ENCODE assay signal across 8 cellular contexts in the genomic region with DNA sequence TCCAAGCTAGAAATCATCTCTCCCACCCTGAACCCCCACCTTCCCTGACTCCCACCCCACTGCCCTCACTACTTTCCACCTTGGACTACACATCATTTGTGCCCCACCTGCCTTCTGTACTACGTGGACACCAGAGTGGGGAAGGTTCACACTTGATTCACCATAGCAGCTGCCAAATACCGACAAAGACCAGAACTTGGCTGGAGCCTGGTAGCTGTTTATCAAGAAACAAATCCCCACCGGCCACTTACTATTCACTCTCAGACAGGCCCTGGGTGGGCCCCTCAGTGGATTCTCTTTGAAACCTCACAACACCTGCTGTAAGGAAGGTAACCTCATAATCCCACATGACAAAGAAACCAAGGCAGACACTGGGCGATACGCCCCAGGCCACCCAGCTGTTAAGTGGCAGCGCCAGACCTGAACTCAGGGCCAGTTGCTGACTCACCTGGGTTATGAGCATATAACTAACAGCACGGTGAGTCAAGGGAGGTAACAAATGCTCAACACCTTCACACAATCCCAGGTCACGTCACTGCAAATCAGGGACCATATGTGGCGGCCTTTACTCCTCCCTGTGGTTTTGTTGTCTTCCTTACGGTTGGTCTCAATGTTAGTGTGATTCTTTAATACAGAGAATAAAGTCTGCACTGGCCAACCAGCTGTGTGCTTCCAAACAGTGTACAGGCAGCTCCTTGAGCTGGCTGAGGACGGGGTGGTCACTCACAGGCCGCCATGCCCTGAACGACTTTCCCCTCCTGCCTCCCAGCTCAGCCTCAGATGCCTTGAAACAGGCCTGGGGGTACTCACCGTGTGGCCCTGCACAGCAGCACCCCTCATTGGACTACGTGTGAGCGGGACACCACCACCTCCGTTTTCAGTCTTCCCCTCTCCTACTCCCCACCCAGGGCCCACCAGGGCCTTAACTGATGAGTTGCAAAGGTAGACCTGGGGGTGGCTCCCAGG. TPM values are rescaled to one million over a fixed set of nuclear protein-coding genes. Genes with fewer than 3 reads are reported as not detected.
A peak's percentile ranks its signal among the peaks of the same experiment; 100 is the strongest.
DNase-seq lines count a peak whose midpoint lies in the region; ATAC-seq and TF ChIP-seq lines count a peak whose summit lies in the region.

No MANE protein-coding gene starts in this region.

- H3K4me1 Mint-ChIP-seq in CD4-positive, alpha-beta T cell (ENCODE audit: low read depth): peaks cover 100% of the 10 kb centered on the region
- peaks cover 90% of the 10 kb centered on the region for H3K4me1 Mint-ChIP-seq in T-helper 1 cell treated with Interleukin-12 subunit alpha and Interleukin-12 subunit beta and Interleukin-4 antibody, amounts not matched to agents 30 μg/mL and 1 μg/mL, for 36 hours (ENCODE audit: low read depth)
- peaks cover 80% of the 10 kb centered on the region for H3K4me1 Mint-ChIP-seq in nephron progenitor cell

- no peak for TF ChIP-seq CTCF in CD4-positive, alpha-beta T cell (IDR thresholded peaks at IDR 0.05)
- TF ChIP-seq CTCF in choroid plexus epithelial cell (conservative IDR thresholded peaks at IDR 0.05; ENCODE audit: low read depth, low read length): no peak
- TF ChIP-seq CTCF in nephron progenitor cell (IDR thresholded peaks at IDR 0.05): no peak

- intact Hi-C loops in CD4-positive, alpha-beta T cell (cut with DNase I, micrococcal nuclease): no loop called here
- intact Hi-C loops in posterior vena cava (cut with DNase I): no loop called here

- CTCF ChIA-PET in CD4-positive, alpha-beta T cell (lab: Charles Lee): interaction anchor here (1.0 to 1.7 kb wide), 3 partner anchors 11 to 90 kb away, joined by 3 to 5 read pairs (median 3); no protein-coding TSS in a partner anchor
- CTCF ChIA-PET in HEK293T (lab: Yijun Ruan, JAX): no interaction called here

- peak in 5 of 10 experiments; percentile 24 to 56 (median 44) for DNase-seq in CD4-positive, alpha-beta T cell
- peak; percentile 52 for DNase-seq in choroid plexus epithelial cell (ENCODE audit: low read depth)
- DNase-seq in nephron progenitor cell: no peak
- DNase-seq in HEK293T (ENCODE audit: extremely low spot score): no peak
- DNase-seq in posterior vena cava (ENCODE audit: low spot score): no peak
- no peak for DNase-seq in AG08396 (ENCODE audit: low spot score)
- no peak for DNase-seq in AG08395 (ENCODE audit: low spot score)

- H3K27me3 Mint-ChIP-seq in CD4-positive, alpha-beta T cell: no peaks in the 10 kb centered on the region
- H3K27me3 Mint-ChIP-seq in T-helper 1 cell treated with Interleukin-12 subunit alpha and Interleukin-12 subunit beta and Interleukin-4 antibody, amounts not matched to agents 30 μg/mL and 1 μg/mL, for 36 hours (ENCODE audit: low read depth): no peaks in the 10 kb centered on the region
- no peaks in the 10 kb centered on the region for H3K27me3 Mint-ChIP-seq in nephron progenitor cell (ENCODE audit: low read depth, poor library complexity)

- H3K4me3 Mint-ChIP-seq in CD4-positive, alpha-beta T cell: peak overlapping the region; percentile 71
- peak overlapping the region; percentile 63 for H3K4me3 Mint-ChIP-seq in T-helper 1 cell treated with Interleukin-12 subunit alpha and Interleukin-12 subunit beta and Interleukin-4 antibody, amounts not matched to agents 30 μg/mL and 1 μg/mL, for 36 hours
- no peak overlapping the region for H3K4me3 Mint-ChIP-seq in nephron progenitor cell

- no peaks in the 10 kb centered on the region for H3K27me3 ChIP-seq in CD4-positive, alpha-beta T cell (ENCODE audit: control insufficient read depth, insufficient read depth, low read length)

- no peaks in the 10 kb centered on the region for H3K9me3 ChIP-seq in CD4-positive, alpha-beta T cell (ENCODE audit: control insufficient read depth, low read length)

- ATAC-seq in CD4-positive, alpha-beta T cell (ENCODE audit: poor library complexity): peak; percentile 68

- H3K27ac Mint-ChIP-seq in CD4-positive, alpha-beta T cell: peak overlapping the region; percentile 99
- peak overlapping the region; percentile 34 for H3K27ac Mint-ChIP-seq in T-helper 1 cell treated with Interleukin-12 subunit alpha and Interleukin-12 subunit beta and Interleukin-4 antibody, amounts not matched to agents 30 μg/mL and 1 μg/mL, for 36 hours
- H3K27ac Mint-ChIP-seq in nephron progenitor cell: peak overlapping the region; percentile 16

- no peaks in the 10 kb centered on the region for H3K9me3 Mint-ChIP-seq in CD4-positive, alpha-beta T cell
- H3K9me3 Mint-ChIP-seq in T-helper 1 cell treated with Interleukin-12 subunit alpha and Interleukin-12 subunit beta and Interleukin-4 antibody, amounts not matched to agents 30 μg/mL and 1 μg/mL, for 36 hours: no peaks in the 10 kb centered on the region
- H3K9me3 Mint-ChIP-seq in nephron progenitor cell: no peaks in the 10 kb centered on the region

- H3K27ac ChIP-seq in CD4-positive, alpha-beta T cell (ENCODE audit: low read depth, low read length): peak overlapping the region; percentile 74

- H3K4me3 ChIP-seq in choroid plexus epithelial cell (ENCODE audit: low read depth, low read length): no peak overlapping the region

- POLR2A ChIA-PET in CD4-positive, alpha-beta T cell (lab: Charles Lee): interaction anchor here (1.6 to 9.0 kb wide), 3 partner anchors 8 to 15 kb away, joined by 6 to 57 read pairs (median 26); a partner anchor contains a TSS
- POLR2A ChIA-PET in HEK293T (lab: Yijun Ruan, JAX): interaction anchor here (3.7 kb wide), 1 partner anchor 9 kb away, joined by 27 read pairs; a partner anchor contains a TSS

- peaks cover 99% of the 10 kb centered on the region for H3K36me3 Mint-ChIP-seq in CD4-positive, alpha-beta T cell (ENCODE audit: low read depth)
- peaks cover 75% of the 10 kb centered on the region for H3K36me3 Mint-ChIP-seq in T-helper 1 cell treated with Interleukin-12 subunit alpha and Interleukin-12 subunit beta and Interleukin-4 antibody, amounts not matched to agents 30 μg/mL and 1 μg/mL, for 36 hours (ENCODE audit: low read depth)
- H3K36me3 Mint-ChIP-seq in nephron progenitor cell (ENCODE audit: low read depth): peaks cover 78% of the 10 kb centered on the region

TF ChIP-seq in HEK293T, 16 proteins besides CTCF, POLR2A, EP300 and RAD21:
- TF ChIP-seq L3MBTL2 (conservative IDR thresholded peaks at IDR 0.05): no peak
- no peak for TF ChIP-seq LEF1 (IDR thresholded peaks at IDR 0.05; ENCODE audit: borderline replicate concordance)
- no peak for TF ChIP-seq SUZ12 (IDR thresholded peaks at IDR 0.05)
- TF ChIP-seq BHLHE40 (IDR thresholded peaks at IDR 0.05; ENCODE audit: borderline replicate concordance): no peak
- no peak for TF ChIP-seq FOXK2 (IDR thresholded peaks at IDR 0.05)
- no peak for TF ChIP-seq FOXA1 (IDR thresholded peaks at IDR 0.05)
- TF ChIP-seq ELF4 (IDR thresholded peaks at IDR 0.05): no peak
- TF ChIP-seq, protein P1, sequence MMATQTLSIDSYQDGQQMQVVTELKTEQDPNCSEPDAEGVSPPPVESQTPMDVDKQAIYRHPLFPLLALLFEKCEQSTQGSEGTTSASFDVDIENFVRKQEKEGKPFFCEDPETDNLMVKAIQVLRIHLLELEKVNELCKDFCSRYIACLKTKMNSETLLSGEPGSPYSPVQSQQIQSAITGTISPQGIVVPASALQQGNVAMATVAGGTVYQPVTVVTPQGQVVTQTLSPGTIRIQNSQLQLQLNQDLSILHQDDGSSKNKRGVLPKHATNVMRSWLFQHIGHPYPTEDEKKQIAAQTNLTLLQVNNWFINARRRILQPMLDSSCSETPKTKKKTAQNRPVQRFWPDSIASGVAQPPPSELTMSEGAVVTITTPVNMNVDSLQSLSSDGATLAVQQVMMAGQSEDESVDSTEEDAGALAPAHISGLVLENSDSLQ (IDR thresholded peaks at IDR 0.05): no peak
- TF ChIP-seq NFRKB (IDR thresholded peaks at IDR 0.05): no peak
- TF ChIP-seq TARDBP (IDR thresholded peaks at IDR 0.05): no peak
- no peak for TF ChIP-seq CTBP1 (IDR thresholded peaks at IDR 0.05; ENCODE audit: borderline replicate concordance)
- TF ChIP-seq FOXM1 (IDR thresholded peaks at IDR 0.05; ENCODE audit: borderline replicate concordance): no peak
- no peak for TF ChIP-seq ARNT (IDR thresholded peaks at IDR 0.05)
- TF ChIP-seq HDGF (IDR thresholded peaks at IDR 0.05; ENCODE audit: borderline replicate concordance): no peak
- TF ChIP-seq SP1 (IDR thresholded peaks at IDR 0.05): no peak

RNA-seq across cellular contexts. Expression of a gene that starts 7.5 kb away (rescaled TPM):
- 100 to 1,000 TPM; 197 to 198 TPM for total RNA-seq in CD4-positive, alpha-beta T cell
- 100 to 1,000 TPM; 575 to 698 TPM for total RNA-seq in posterior vena cava

Comparison
In these comparisons a context has a peak if more than half of its experiments do, and no peak if none do; other contexts are left out.
1. H3K27ac Mint-ChIP-seq: peak in every context shown above with its lines; median percentile 99 in CD4-positive, alpha-beta T cell; 34 in T-helper 1 cell treated with Interleukin-12 subunit alpha and Interleukin-12 subunit beta and Interleukin-4 antibody, amounts not matched to agents 30 μg/mL and 1 μg/mL, for 36 hours; 16 in nephron progenitor cell.